ENCODE assay signal across 16 cellular contexts in the genomic region with DNA sequence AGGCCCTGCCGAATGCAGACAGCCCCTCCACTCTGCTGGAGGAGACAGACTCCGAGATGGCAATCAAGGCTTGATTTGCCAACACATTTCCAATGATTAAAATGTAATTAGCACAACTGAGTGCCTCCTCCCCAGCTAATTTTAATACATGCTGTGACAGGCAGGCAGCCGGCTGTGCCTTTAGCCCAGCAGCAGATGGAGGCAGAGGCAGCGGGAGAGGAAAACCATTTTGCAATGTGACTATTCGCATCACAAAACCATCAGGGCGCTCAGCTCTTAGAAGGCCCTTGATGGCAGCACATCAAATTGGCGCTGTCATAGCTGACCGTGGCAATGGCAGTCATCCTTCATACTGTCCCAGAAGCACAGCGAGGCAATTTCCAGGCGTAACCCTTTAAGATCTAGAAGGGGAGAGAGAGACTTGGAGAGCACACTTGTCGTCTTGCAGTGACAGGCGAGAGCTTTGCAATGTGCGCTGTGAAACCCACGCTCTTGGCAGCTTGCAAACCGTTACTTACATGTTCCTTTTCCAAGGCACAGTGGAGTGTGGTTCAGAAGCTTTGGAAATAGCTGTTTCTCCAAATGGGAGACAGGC.
DNase-seq lines count a peak whose midpoint lies in the region; ATAC-seq lines count a peak whose summit lies in the region.
"Had no signal": no experiment of that assay in that cellular context is flagged by ENCODE, and none has a peak within 500 bp of the region (broad histone marks: within the 10 kb centered on the region; RNA-seq: fewer than 3 reads in every experiment).

No MANE protein-coding gene starts in this region.

- peak overlapping the region; percentile 40 for H3K27ac ChIP-seq in cingulate gyrus (ENCODE audit: low read depth, low read length)
- H3K27ac ChIP-seq: coronary artery, PC-9, transverse colon had no signal

- DNase-seq in DMS 273 treated with DMSO at 0.1 percent for 48 hours (lab: John Stamatoyannopoulos, UW) (peak; percentile 93), NCI-H2171 treated with DMSO at 0.1 percent for 48 hours (lab: John Stamatoyannopoulos, UW) (peak; percentile 90), occipital lobe (lab: John Stamatoyannopoulos, UW) (peak; percentile 90), A172 (ENCODE audit: low spot score) (no peak)
- DNase-seq: Caco-2, HCEC 1CT, kidney, NCI-H1092, PC-9, T-helper 1 cell, transverse colon had no signal

- ATAC-seq in HG02884 (IDR thresholded peaks at IDR 0.05; ENCODE audit: unreplicated experiment) (no peak), HG03139 (IDR thresholded peaks at IDR 0.05; ENCODE audit: unreplicated experiment) (no peak), GM18868 (IDR thresholded peaks at IDR 0.05; ENCODE audit: unreplicated experiment) (no peak)
